Comparison of ENCODE assay signal across 25 cellular contexts in the genomic region with DNA sequence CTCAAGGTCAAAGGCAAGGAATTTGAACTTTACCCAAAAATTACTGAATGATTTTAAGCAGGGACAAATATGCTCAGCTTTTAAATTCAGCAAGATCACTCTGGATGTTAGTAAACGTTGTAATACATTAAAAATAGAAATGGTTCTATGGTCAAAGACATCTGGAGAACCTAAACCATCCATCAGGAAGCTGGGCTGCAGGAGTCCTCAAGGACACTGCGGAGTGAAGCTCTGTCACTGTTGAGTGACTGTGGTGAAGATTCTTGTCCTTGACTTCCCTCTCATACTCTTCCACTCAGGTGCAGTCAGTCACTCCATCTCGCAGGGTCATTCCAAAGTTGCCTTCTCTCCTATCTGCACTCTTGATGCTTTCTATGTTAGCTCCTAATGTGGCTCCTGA.
"Had no signal": no experiment of that assay in that cellular context is flagged by ENCODE, and none has a peak within 500 bp of the region (broad histone marks: within the 10 kb centered on the region; RNA-seq: fewer than 3 reads in every experiment).

No MANE protein-coding gene starts in this region.

- H3K36me3 Mint-ChIP-seq: mesothelial cell of epicardium; naive B cell; natural killer cell treated with Interleukin-12 subunit alpha and Interleukin-12 subunit beta and Interleukin-15 and Interleukin-18, amount 100 ng/mL, for 72 hours; type B pancreatic cell had no signal

- H3K27ac Mint-ChIP-seq: mesothelial cell of epicardium; natural killer cell treated with Interleukin-12 subunit alpha and Interleukin-12 subunit beta and Interleukin-15 and Interleukin-18, amount 100 ng/mL, for 72 hours; stimulated activated naive CD8-positive, alpha-beta T cell treated with anti-CD3 and anti-CD28 coated beads, Interleukin-15, Interleukin-2, amounts not matched to agents 100 ng/mL and 50 ng/mL, for 24 hours; type B pancreatic cell had no signal

- ATAC-seq: natural killer cell treated with Interleukin-12 subunit alpha and Interleukin-12 subunit beta and Interleukin-15 and Interleukin-18, amount 100 ng/mL, for 72 hours; right cardiac atrium; sciatic nerve had no signal

- H3K9me3 ChIP-seq: left ventricle myocardium inferior, neutrophil, suprapubic skin, thoracic aorta, tibial nerve, uterus had no signal

- H3K9me3 Mint-ChIP-seq: mesothelial cell of epicardium; natural killer cell treated with Interleukin-12 subunit alpha and Interleukin-12 subunit beta and Interleukin-15 and Interleukin-18, amount 100 ng/mL, for 72 hours had no signal

- H3K27me3 Mint-ChIP-seq: naive B cell; natural killer cell treated with Interleukin-12 subunit alpha and Interleukin-12 subunit beta and Interleukin-15 and Interleukin-18, amount 100 ng/mL, for 72 hours; stimulated activated naive CD8-positive, alpha-beta T cell treated with anti-CD3 and anti-CD28 coated beads, Interleukin-15, Interleukin-2, amounts not matched to agents 100 ng/mL and 50 ng/mL, for 24 hours had no signal

- H3K79me2 ChIP-seq: hepatocyte, parathyroid adenoma had no signal

- H3K27ac ChIP-seq: hepatocyte, left ventricle myocardium inferior, neutrophil, parathyroid adenoma, skin epidermis, suprapubic skin, thoracic aorta, uterus had no signal

- H2AFZ ChIP-seq: hepatocyte, parathyroid adenoma had no signal

- H3K4me3 Mint-ChIP-seq: mesothelial cell of epicardium; naive B cell; natural killer cell treated with Interleukin-12 subunit alpha and Interleukin-12 subunit beta and Interleukin-15 and Interleukin-18, amount 100 ng/mL, for 72 hours; stimulated activated naive CD8-positive, alpha-beta T cell treated with anti-CD3 and anti-CD28 coated beads, Interleukin-15, Interleukin-2, amounts not matched to agents 100 ng/mL and 50 ng/mL, for 24 hours; type B pancreatic cell had no signal

- H3K4me2 ChIP-seq: hepatocyte had no signal

- H3K9ac ChIP-seq: parathyroid adenoma had no signal

- H3K4me1 ChIP-seq: parathyroid adenoma, uterus had no signal

- H3K36me3 ChIP-seq: left ventricle myocardium inferior, neutrophil, suprapubic skin, thoracic aorta, tibial nerve, uterus had no signal

- DNase-seq: islet precursor cell; left ventricle myocardium inferior; mesendoderm; naive B cell; occipital lobe; right cardiac atrium; stimulated activated CD4-positive, alpha-beta T cell treated with anti-CD3 and anti-CD28 coated beads, Interleukin-12 subunit alpha, Interleukin-12 subunit beta, amount 100 ng/mL, for 4 hours; stimulated activated CD4-positive, alpha-beta T cell treated with anti-CD3 and anti-CD28 coated beads, Interleukin-15, amount 100 ng/mL, for 24 hours; stimulated activated CD4-positive, alpha-beta T cell treated with anti-CD3 and anti-CD28 coated beads, Interleukin-2, amount 100 ng/mL, for 24 hours; stimulated activated CD4-positive, alpha-beta T cell treated with anti-CD3 and anti-CD28 coated beads, Interleukin-4, amount 100 ng/mL, for 1 hour; stimulated activated naive CD4-positive, alpha-beta T cell; uterus had no signal

- H3K4me3 ChIP-seq: hepatocyte, left ventricle myocardium inferior, lung, skin epidermis, suprapubic skin, thoracic aorta, tibial nerve, uterus had no signal

- H3K27me3 ChIP-seq: hepatocyte, neutrophil, suprapubic skin, tibial nerve, uterus had no signal
